In the genomic region with DNA sequence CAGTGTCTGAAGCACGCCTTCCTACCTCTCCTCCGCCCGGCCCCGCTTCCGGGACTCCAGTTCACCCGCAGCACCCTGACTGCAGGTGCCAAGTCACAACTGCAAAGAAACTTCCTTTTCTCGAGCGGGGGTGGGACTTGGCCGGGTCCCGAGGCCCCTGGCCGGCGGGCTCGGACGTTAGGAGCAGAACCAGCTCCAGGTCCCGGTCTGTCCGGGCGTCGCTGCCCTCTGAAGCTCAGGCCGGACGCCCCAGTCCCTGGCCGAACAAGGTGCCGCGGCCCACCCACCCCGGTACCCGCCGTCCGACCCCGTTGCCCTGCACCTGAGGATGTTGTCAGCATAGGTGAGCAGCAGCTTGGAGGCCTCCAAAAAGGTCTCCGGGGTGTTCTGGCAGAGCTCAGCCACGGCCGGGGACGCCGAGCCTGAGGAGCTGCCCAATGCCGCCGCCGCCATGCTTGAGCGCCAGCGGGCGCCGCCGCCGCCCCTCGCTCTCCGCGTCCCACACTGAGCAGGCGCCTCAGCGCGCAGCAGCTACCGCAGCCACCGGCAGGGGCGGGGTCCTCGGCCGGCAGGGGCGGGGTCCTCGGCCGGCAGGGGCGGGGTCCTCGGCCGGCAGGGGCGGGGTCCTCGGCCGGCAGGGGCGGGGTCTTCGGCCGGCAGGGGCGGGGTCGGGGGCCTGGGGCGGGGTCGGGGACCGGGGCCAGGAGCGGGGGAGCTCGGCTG, we compare ENCODE assay signal across 1 cellular context.
TF ChIP-seq lines count a peak whose summit lies in the region.

A gene with protein sequence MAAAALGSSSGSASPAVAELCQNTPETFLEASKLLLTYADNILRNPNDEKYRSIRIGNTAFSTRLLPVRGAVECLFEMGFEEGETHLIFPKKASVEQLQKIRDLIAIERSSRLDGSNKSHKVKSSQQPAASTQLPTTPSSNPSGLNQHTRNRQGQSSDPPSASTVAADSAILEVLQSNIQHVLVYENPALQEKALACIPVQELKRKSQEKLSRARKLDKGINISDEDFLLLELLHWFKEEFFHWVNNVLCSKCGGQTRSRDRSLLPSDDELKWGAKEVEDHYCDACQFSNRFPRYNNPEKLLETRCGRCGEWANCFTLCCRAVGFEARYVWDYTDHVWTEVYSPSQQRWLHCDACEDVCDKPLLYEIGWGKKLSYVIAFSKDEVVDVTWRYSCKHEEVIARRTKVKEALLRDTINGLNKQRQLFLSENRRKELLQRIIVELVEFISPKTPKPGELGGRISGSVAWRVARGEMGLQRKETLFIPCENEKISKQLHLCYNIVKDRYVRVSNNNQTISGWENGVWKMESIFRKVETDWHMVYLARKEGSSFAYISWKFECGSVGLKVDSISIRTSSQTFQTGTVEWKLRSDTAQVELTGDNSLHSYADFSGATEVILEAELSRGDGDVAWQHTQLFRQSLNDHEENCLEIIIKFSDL (minus strand): TSS at position 506 of the 723 bp plus-strand sequence. CDS start 53 bp downstream, at position 453.

TF ChIP-seq in K562, 482 proteins besides CTCF, POLR2A, EP300 and RAD21 (continued from another document and continues in another):
- TF ChIP-seq, protein P1, sequence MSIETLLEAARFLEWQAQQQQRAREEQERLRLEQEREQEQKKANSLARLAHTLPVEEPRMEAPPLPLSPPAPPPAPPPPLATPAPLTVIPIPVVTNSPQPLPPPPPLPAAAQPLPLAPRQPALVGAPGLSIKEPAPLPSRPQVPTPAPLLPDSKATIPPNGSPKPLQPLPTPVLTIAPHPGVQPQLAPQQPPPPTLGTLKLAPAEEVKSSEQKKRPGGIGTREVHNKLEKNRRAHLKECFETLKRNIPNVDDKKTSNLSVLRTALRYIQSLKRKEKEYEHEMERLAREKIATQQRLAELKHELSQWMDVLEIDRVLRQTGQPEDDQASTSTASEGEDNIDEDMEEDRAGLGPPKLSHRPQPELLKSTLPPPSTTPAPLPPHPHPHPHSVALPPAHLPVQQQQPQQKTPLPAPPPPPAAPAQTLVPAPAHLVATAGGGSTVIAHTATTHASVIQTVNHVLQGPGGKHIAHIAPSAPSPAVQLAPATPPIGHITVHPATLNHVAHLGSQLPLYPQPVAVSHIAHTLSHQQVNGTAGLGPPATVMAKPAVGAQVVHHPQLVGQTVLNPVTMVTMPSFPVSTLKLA (conservative IDR thresholded peaks at IDR 0.05): peak; percentile 11 to 78; a peak in 2 of 4 replicates
- peak; percentile 89 for TF ChIP-seq PHF8 (IDR thresholded peaks at IDR 0.05; ENCODE audit: borderline replicate concordance, low read length)
- no peak for TF ChIP-seq SIRT6 (IDR thresholded peaks at IDR 0.05; ENCODE audit: low read depth, low read length)
- TF ChIP-seq NBN (IDR thresholded peaks at IDR 0.05; ENCODE audit: low read depth): no peak
- TF ChIP-seq NCOR1 (IDR thresholded peaks at IDR 0.05): no peak
- peak; percentile 83 for TF ChIP-seq CBX1 (IDR thresholded peaks at IDR 0.05; ENCODE audit: low read depth)
- peak; percentile 82 to 83 for TF ChIP-seq NRF1 (conservative IDR thresholded peaks at IDR 0.05 in 1 of 2, IDR thresholded peaks at IDR 0.05 in 1 of 2)
- TF ChIP-seq MTA3 (IDR thresholded peaks at IDR 0.05; ENCODE audit: borderline replicate concordance): no peak
- TF ChIP-seq, protein P2, sequence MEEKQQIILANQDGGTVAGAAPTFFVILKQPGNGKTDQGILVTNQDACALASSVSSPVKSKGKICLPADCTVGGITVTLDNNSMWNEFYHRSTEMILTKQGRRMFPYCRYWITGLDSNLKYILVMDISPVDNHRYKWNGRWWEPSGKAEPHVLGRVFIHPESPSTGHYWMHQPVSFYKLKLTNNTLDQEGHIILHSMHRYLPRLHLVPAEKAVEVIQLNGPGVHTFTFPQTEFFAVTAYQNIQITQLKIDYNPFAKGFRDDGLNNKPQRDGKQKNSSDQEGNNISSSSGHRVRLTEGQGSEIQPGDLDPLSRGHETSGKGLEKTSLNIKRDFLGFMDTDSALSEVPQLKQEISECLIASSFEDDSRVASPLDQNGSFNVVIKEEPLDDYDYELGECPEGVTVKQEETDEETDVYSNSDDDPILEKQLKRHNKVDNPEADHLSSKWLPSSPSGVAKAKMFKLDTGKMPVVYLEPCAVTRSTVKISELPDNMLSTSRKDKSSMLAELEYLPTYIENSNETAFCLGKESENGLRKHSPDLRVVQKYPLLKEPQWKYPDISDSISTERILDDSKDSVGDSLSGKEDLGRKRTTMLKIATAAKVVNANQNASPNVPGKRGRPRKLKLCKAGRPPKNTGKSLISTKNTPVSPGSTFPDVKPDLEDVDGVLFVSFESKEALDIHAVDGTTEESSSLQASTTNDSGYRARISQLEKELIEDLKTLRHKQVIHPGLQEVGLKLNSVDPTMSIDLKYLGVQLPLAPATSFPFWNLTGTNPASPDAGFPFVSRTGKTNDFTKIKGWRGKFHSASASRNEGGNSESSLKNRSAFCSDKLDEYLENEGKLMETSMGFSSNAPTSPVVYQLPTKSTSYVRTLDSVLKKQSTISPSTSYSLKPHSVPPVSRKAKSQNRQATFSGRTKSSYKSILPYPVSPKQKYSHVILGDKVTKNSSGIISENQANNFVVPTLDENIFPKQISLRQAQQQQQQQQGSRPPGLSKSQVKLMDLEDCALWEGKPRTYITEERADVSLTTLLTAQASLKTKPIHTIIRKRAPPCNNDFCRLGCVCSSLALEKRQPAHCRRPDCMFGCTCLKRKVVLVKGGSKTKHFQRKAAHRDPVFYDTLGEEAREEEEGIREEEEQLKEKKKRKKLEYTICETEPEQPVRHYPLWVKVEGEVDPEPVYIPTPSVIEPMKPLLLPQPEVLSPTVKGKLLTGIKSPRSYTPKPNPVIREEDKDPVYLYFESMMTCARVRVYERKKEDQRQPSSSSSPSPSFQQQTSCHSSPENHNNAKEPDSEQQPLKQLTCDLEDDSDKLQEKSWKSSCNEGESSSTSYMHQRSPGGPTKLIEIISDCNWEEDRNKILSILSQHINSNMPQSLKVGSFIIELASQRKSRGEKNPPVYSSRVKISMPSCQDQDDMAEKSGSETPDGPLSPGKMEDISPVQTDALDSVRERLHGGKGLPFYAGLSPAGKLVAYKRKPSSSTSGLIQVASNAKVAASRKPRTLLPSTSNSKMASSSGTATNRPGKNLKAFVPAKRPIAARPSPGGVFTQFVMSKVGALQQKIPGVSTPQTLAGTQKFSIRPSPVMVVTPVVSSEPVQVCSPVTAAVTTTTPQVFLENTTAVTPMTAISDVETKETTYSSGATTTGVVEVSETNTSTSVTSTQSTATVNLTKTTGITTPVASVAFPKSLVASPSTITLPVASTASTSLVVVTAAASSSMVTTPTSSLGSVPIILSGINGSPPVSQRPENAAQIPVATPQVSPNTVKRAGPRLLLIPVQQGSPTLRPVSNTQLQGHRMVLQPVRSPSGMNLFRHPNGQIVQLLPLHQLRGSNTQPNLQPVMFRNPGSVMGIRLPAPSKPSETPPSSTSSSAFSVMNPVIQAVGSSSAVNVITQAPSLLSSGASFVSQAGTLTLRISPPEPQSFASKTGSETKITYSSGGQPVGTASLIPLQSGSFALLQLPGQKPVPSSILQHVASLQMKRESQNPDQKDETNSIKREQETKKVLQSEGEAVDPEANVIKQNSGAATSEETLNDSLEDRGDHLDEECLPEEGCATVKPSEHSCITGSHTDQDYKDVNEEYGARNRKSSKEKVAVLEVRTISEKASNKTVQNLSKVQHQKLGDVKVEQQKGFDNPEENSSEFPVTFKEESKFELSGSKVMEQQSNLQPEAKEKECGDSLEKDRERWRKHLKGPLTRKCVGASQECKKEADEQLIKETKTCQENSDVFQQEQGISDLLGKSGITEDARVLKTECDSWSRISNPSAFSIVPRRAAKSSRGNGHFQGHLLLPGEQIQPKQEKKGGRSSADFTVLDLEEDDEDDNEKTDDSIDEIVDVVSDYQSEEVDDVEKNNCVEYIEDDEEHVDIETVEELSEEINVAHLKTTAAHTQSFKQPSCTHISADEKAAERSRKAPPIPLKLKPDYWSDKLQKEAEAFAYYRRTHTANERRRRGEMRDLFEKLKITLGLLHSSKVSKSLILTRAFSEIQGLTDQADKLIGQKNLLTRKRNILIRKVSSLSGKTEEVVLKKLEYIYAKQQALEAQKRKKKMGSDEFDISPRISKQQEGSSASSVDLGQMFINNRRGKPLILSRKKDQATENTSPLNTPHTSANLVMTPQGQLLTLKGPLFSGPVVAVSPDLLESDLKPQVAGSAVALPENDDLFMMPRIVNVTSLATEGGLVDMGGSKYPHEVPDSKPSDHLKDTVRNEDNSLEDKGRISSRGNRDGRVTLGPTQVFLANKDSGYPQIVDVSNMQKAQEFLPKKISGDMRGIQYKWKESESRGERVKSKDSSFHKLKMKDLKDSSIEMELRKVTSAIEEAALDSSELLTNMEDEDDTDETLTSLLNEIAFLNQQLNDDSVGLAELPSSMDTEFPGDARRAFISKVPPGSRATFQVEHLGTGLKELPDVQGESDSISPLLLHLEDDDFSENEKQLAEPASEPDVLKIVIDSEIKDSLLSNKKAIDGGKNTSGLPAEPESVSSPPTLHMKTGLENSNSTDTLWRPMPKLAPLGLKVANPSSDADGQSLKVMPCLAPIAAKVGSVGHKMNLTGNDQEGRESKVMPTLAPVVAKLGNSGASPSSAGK (IDR thresholded peaks at IDR 0.05): no peak; the same call in none of the 2 replicates
- peak; percentile 36; the same call in 1 of the 2 replicates for TF ChIP-seq NFE2 (IDR thresholded peaks at IDR 0.05; ENCODE audit: low read depth)
- TF ChIP-seq ZNF316 (IDR thresholded peaks at IDR 0.05): peak; percentile 27; the same call in 1 of the 2 replicates
- TF ChIP-seq SIX5 (IDR thresholded peaks at IDR 0.05; ENCODE audit: borderline replicate concordance in 1 of 2, insufficient read depth in 1 of 2, low read depth in 1 of 2, low read length in 2 of 2): no peak
- TF ChIP-seq XRCC5 (IDR thresholded peaks at IDR 0.05; ENCODE audit: low read depth, low read length): 0 out of 2 replicates have a peak, but pooled peaks have one; percentile 69
- no peak for TF ChIP-seq ZNF507 (tag; conservative IDR thresholded peaks at IDR 0.05)
- no peak for TF ChIP-seq ZBTB7A (IDR thresholded peaks at IDR 0.05; ENCODE audit: borderline replicate concordance, control insufficient read depth, low read depth, low read length)
- peak; percentile 76 for TF ChIP-seq CXXC5 (CRISPR knock-in tag; IDR thresholded peaks at IDR 0.05)
- no peak; the same call in 1 of the 2 replicates for TF ChIP-seq C11orf30 (IDR thresholded peaks at IDR 0.05; ENCODE audit: low read depth)
- TF ChIP-seq TGIF2 (CRISPR knock-in tag; IDR thresholded peaks at IDR 0.05): no peak
- TF ChIP-seq IFI16 (CRISPR knock-in tag; IDR thresholded peaks at IDR 0.05): no peak
- TF ChIP-seq, protein P3, sequence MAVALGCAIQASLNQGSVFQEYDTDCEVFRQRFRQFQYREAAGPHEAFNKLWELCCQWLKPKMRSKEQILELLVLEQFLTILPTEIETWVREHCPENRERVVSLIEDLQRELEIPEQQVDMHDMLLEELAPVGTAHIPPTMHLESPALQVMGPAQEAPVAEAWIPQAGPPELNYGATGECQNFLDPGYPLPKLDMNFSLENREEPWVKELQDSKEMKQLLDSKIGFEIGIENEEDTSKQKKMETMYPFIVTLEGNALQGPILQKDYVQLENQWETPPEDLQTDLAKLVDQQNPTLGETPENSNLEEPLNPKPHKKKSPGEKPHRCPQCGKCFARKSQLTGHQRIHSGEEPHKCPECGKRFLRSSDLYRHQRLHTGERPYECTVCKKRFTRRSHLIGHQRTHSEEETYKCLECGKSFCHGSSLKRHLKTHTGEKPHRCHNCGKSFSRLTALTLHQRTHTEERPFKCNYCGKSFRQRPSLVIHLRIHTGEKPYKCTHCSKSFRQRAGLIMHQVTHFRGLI (CRISPR knock-in tag; IDR thresholded peaks at IDR 0.05): no peak
- no peak for TF ChIP-seq CREBBP (IDR thresholded peaks at IDR 0.05; ENCODE audit: low read depth, low read length)
- no peak for TF ChIP-seq HLTF (IDR thresholded peaks at IDR 0.05)
- TF ChIP-seq, protein P4, sequence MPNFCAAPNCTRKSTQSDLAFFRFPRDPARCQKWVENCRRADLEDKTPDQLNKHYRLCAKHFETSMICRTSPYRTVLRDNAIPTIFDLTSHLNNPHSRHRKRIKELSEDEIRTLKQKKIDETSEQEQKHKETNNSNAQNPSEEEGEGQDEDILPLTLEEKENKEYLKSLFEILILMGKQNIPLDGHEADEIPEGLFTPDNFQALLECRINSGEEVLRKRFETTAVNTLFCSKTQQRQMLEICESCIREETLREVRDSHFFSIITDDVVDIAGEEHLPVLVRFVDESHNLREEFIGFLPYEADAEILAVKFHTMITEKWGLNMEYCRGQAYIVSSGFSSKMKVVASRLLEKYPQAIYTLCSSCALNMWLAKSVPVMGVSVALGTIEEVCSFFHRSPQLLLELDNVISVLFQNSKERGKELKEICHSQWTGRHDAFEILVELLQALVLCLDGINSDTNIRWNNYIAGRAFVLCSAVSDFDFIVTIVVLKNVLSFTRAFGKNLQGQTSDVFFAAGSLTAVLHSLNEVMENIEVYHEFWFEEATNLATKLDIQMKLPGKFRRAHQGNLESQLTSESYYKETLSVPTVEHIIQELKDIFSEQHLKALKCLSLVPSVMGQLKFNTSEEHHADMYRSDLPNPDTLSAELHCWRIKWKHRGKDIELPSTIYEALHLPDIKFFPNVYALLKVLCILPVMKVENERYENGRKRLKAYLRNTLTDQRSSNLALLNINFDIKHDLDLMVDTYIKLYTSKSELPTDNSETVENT (CRISPR knock-in tag; IDR thresholded peaks at IDR 0.05): peak; percentile 85
- TF ChIP-seq KDM4B (IDR thresholded peaks at IDR 0.05; ENCODE audit: borderline replicate concordance in 2 of 2, low read depth in 1 of 2): no peak
- TF ChIP-seq ZNF274 (IDR thresholded peaks at IDR 0.05; ENCODE audit: borderline replicate concordance, low read depth, low read length): no peak
- no peak for TF ChIP-seq RFX5 (IDR thresholded peaks at IDR 0.05; ENCODE audit: low read depth, low read length)
- TF ChIP-seq KDM5B (IDR thresholded peaks at IDR 0.05; ENCODE audit: insufficient replicate concordance, low read depth, low read length): peak; percentile 95
- TF ChIP-seq ZNF212 (CRISPR knock-in tag; IDR thresholded peaks at IDR 0.05): no peak
- TF ChIP-seq, protein P5, sequence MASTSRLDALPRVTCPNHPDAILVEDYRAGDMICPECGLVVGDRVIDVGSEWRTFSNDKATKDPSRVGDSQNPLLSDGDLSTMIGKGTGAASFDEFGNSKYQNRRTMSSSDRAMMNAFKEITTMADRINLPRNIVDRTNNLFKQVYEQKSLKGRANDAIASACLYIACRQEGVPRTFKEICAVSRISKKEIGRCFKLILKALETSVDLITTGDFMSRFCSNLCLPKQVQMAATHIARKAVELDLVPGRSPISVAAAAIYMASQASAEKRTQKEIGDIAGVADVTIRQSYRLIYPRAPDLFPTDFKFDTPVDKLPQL (IDR thresholded peaks at IDR 0.05; ENCODE audit: extremely low read depth, insufficient read length): no peak
